Comparison of ENCODE assay signal across 28 cellular contexts in genomic region chr10:72742077-72742476, GRCh38.
"Had no signal": no experiment of that assay in that cellular context is flagged by ENCODE, and none has a peak within 500 bp of the region (broad histone marks: within the 10 kb centered on the region; RNA-seq: fewer than 3 reads in every experiment).

No MANE protein-coding gene starts in this region.

- H3K4me3 ChIP-seq: coronary artery, dorsolateral prefrontal cortex had no signal

- H3K27me3 ChIP-seq: brain microvascular endothelial cell, dorsolateral prefrontal cortex had no signal

- H3K27me3 Mint-ChIP-seq: activated CD8-positive, alpha-beta T cell treated with anti-CD3 and anti-CD28 coated beads for 36 hours; activated naive CD8-positive, alpha-beta T cell; activated T-helper 17 cell treated with anti-CD3 and anti-CD28 coated beads, Interleukin-2, amount 50 U/mL, for 72 hours; central memory CD8-positive, alpha-beta T cell; dendritic cell treated with granulocyte-macrophage colony-stimulating factor and Interleukin-4, amounts not matched to agents 40 ng/mL and 50 ng/mL, for 4 days; T-helper 17 cell had no signal

- H3K9me3 Mint-ChIP-seq: activated CD8-positive, alpha-beta T cell treated with anti-CD3 and anti-CD28 coated beads for 36 hours; activated T-cell treated with anti-CD3 and anti-CD28 coated beads, Interleukin-2, amount 50 U/mL, for 4 hours; activated T-helper 17 cell treated with anti-CD3 and anti-CD28 coated beads, Interleukin-2, amount 50 U/mL, for 72 hours; central memory CD8-positive, alpha-beta T cell; dendritic cell treated with granulocyte-macrophage colony-stimulating factor and Interleukin-4, amounts not matched to agents 40 ng/mL and 50 ng/mL, for 4 days; endodermal cell; T-helper 2 cell treated with Interferon-gamma antibody and Interleukin-4, amounts not matched to agents 5 μg/mL and 100 μg/mL, for 36 hours had no signal

- H3K36me3 ChIP-seq: brain microvascular endothelial cell had no signal

- DNase-seq: activated CD4-positive, alpha-beta T cell treated with anti-CD3 and anti-CD28 coated beads for 4 hours; activated CD4-positive, alpha-beta T cell treated with anti-CD3 and anti-CD28 coated beads, Interleukin-2, amount 50 U/mL, for 1 hour; activated CD4-positive, alpha-beta T cell treated with anti-CD3 and anti-CD28 coated beads, Interleukin-2, amount 50 U/mL, for 48 hours; activated CD4-positive, CD25-positive, alpha-beta regulatory T cell; activated CD4-positive, CD25-positive, alpha-beta regulatory T cell treated with anti-CD3 and anti-CD28 coated beads, Interleukin-2, amount 50 U/mL, for 72 hours; activated CD8-positive, alpha-beta memory T cell treated with anti-CD3 and anti-CD28 coated beads for 24 hours; activated CD8-positive, alpha-beta T cell treated with anti-CD3 and anti-CD28 coated beads for 36 hours; activated effector memory CD4-positive, alpha-beta T cell treated with Interleukin-2 at 50 U/mL for 16 hours; activated gamma-delta T cell treated with Interleukin-2 at 50 U/mL for 16 hours; activated naive CD4-positive, alpha-beta T cell treated with anti-CD3 and anti-CD28 coated beads, Interleukin-2, amount 50 U/mL, for 16 hours; activated naive CD4-positive, alpha-beta T cell treated with Interleukin-2 at 50 U/mL for 16 hours; activated T-cell treated with anti-CD3 and anti-CD28 coated beads, Interleukin-2, amount 50 U/mL, for 4 hours; amniotic stem cell; anterior cingulate cortex; brain microvascular endothelial cell; dorsolateral prefrontal cortex; effector memory CD4-positive, alpha-beta T cell; endodermal cell; foreskin fibroblast; T-helper 1 cell; T-helper 17 cell had no signal

- ATAC-seq: activated CD8-positive, alpha-beta T cell treated with anti-CD3 and anti-CD28 coated beads for 36 hours; activated T-cell treated with anti-CD3 and anti-CD28 coated beads, Interleukin-2, amount 50 U/mL, for 4 hours; activated T-helper 17 cell treated with anti-CD3 and anti-CD28 coated beads, Interleukin-2, amount 50 U/mL, for 72 hours; esophagus mucosa; T-helper 17 cell had no signal

- H3K27ac Mint-ChIP-seq: activated CD8-positive, alpha-beta T cell treated with anti-CD3 and anti-CD28 coated beads for 36 hours; activated naive CD8-positive, alpha-beta T cell; activated T-helper 17 cell treated with anti-CD3 and anti-CD28 coated beads, Interleukin-2, amount 50 U/mL, for 72 hours; dendritic cell treated with granulocyte-macrophage colony-stimulating factor and Interleukin-4, amounts not matched to agents 40 ng/mL and 50 ng/mL, for 4 days; T-helper 17 cell; T-helper 2 cell treated with Interferon-gamma antibody and Interleukin-4, amounts not matched to agents 5 μg/mL and 100 μg/mL, for 36 hours had no signal

- H3K4me3 Mint-ChIP-seq: activated CD8-positive, alpha-beta T cell treated with anti-CD3 and anti-CD28 coated beads for 36 hours; activated naive CD8-positive, alpha-beta T cell; activated T-cell treated with anti-CD3 and anti-CD28 coated beads, Interleukin-2, amount 50 U/mL, for 4 hours; activated T-helper 17 cell treated with anti-CD3 and anti-CD28 coated beads, Interleukin-2, amount 50 U/mL, for 72 hours; central memory CD8-positive, alpha-beta T cell; dendritic cell treated with granulocyte-macrophage colony-stimulating factor and Interleukin-4, amounts not matched to agents 40 ng/mL and 50 ng/mL, for 4 days; endodermal cell; T-helper 17 cell; T-helper 2 cell treated with Interferon-gamma antibody and Interleukin-4, amounts not matched to agents 5 μg/mL and 100 μg/mL, for 36 hours had no signal

- H3K27ac ChIP-seq: brain microvascular endothelial cell, dorsolateral prefrontal cortex had no signal
